23 cellular contexts compared by ENCODE assay signal in the genomic region with DNA sequence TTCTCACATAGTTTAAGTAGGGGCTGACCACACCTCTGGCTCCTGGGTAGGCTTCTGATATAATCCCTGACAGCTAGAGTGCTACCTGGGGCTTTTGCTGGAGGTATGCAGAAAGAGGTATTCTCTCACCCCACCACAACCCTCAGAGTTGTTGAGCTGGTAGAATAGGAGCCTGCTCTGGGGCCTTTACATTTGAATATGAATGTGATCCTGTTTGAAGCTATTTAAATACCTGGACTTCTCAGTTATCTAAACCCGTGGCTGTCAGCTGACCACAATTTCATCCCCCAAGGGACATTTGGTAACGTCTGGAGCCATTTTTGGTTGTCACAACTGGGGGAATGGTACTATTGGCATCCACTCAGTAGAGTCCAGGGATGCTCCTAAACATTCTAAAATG.
A peak's percentile ranks its signal among the peaks of the same experiment; 100 is the strongest.
DNase-seq lines count a peak whose midpoint lies in the region; ATAC-seq and TF ChIP-seq lines count a peak whose summit lies in the region.
"Had no signal": no experiment of that assay in that cellular context is flagged by ENCODE, and none has a peak within 500 bp of the region (broad histone marks: within the 10 kb centered on the region; RNA-seq: fewer than 3 reads in every experiment).

No MANE protein-coding gene starts in this region.

- no peak overlapping the region for H3K27ac ChIP-seq in MM.1S (ENCODE audit: low read length)
- no peak overlapping the region for H3K27ac ChIP-seq in CD4-positive, alpha-beta T cell (ENCODE audit: low read depth, low read length)
- H3K27ac ChIP-seq: Peyer's patch had no signal

- no peaks in the 10 kb centered on the region for H3K9me2 ChIP-seq in MM.1S (replicated peaks; ENCODE audit: insufficient read depth, low read length)

- H3K79me2 ChIP-seq in MM.1S (ENCODE audit: low read length) = no peaks in the 10 kb centered on the region

- no peak for TF ChIP-seq CTCF in MM.1S (IDR thresholded peaks at IDR 0.05; ENCODE audit: low read length)
- no peak for TF ChIP-seq CTCF in CD4-positive, alpha-beta T cell (IDR thresholded peaks at IDR 0.05)

- CTCF ChIA-PET in CD4-positive, alpha-beta T cell (lab: Charles Lee) = no interaction called here

- no peak overlapping the region for H3K4me2 ChIP-seq in MM.1S (ENCODE audit: low read depth, low read length)

- no peak overlapping the region for H3K4me3 ChIP-seq in NT2/D1 (ENCODE audit: insufficient read length, low read depth)
- no peak overlapping the region for H3K4me3 ChIP-seq in MM.1S (ENCODE audit: low read length)
- H3K4me3 ChIP-seq: Peyer's patch had no signal

- H3K9ac ChIP-seq in NT2/D1 (ENCODE audit: insufficient read length, low read depth) (no peak overlapping the region), MM.1S (ENCODE audit: low read length) (no peak overlapping the region)

- H3K27me3 Mint-ChIP-seq in CD4-positive, alpha-beta T cell = no peaks in the 10 kb centered on the region

- DNase-seq in ELF-1 (ENCODE audit: low read depth, low spot score) (peak; percentile 81), NT2/D1 (ENCODE audit: low read depth, low spot score) (peak; percentile 69), iPS DF 19.7 (ENCODE audit: low read depth, low spot score) (peak; percentile 60), islet precursor cell (peak; percentile 52), MM.1S (no peak), left colon (no peak)
- no peak for DNase-seq in CD4-positive, alpha-beta T cell
- DNase-seq: 8988T; ACHN; BE2C; GOT3; Karpas-422; MV-4-11; NCI-H1105; NCI-H1436 treated with DMSO at 0.1 percent for 48 hours; NCI-H187 treated with DMSO at 0.1 percent for 48 hours; NCI-H446; NCI-H524 treated with DMSO at 0.1 percent for 48 hours; NCI-H82; NK-92 treated with Interleukin-12 subunit alpha and Interleukin-12 subunit beta, amount 100 ng/mL, for 24 hours; Peyer's patch; SHP77 treated with DMSO at 0.1 percent for 48 hours had no signal

- no peak overlapping the region for H2AFZ ChIP-seq in MM.1S (ENCODE audit: low read length)

- H3K4me1 ChIP-seq in NT2/D1 (ENCODE audit: insufficient read depth, insufficient read length) (no peaks in the 10 kb centered on the region), MM.1S (ENCODE audit: low read length) (no peaks in the 10 kb centered on the region)
- H3K4me1 ChIP-seq: BE2C, Peyer's patch had no signal

- no peaks in the 10 kb centered on the region for H3K4me1 Mint-ChIP-seq in CD4-positive, alpha-beta T cell (ENCODE audit: low read depth)

- H3K9me3 ChIP-seq in NT2/D1 (ENCODE audit: insufficient read depth, low read length) = no peaks in the 10 kb centered on the region
- no peaks in the 10 kb centered on the region for H3K9me3 ChIP-seq in MM.1S (replicated peaks; ENCODE audit: insufficient read depth, low read length)
- no peaks in the 10 kb centered on the region for H3K9me3 ChIP-seq in CD4-positive, alpha-beta T cell (ENCODE audit: control insufficient read depth, low read length)
- H3K9me3 ChIP-seq: BE2C, Peyer's patch had no signal

- H3K27me3 ChIP-seq in NT2/D1 (ENCODE audit: insufficient read depth, insufficient read length) (no peaks in the 10 kb centered on the region), MM.1S (replicated peaks; ENCODE audit: insufficient read depth, low read length) (no peaks in the 10 kb centered on the region)
- H3K27me3 ChIP-seq in CD4-positive, alpha-beta T cell (ENCODE audit: control insufficient read depth, insufficient read depth, low read length) = no peaks in the 10 kb centered on the region
- H3K27me3 ChIP-seq: BE2C, Peyer's patch had no signal

- no peak overlapping the region for H3K4me3 Mint-ChIP-seq in CD4-positive, alpha-beta T cell

- POLR2A ChIA-PET in CD4-positive, alpha-beta T cell (lab: Charles Lee) = no interaction called here

- H3K36me3 ChIP-seq in NT2/D1 (ENCODE audit: insufficient read depth, insufficient read length, low read length) (no peaks in the 10 kb centered on the region), MM.1S (replicated peaks; ENCODE audit: insufficient read depth, low read length) (no peaks in the 10 kb centered on the region)
- H3K36me3 ChIP-seq: BE2C, Peyer's patch had no signal

- no peaks in the 10 kb centered on the region for H3K9me3 Mint-ChIP-seq in CD4-positive, alpha-beta T cell

- no peaks in the 10 kb centered on the region for H3K36me3 Mint-ChIP-seq in CD4-positive, alpha-beta T cell (ENCODE audit: low read depth)

- H3F3A ChIP-seq in MM.1S (ENCODE audit: insufficient read depth, low read length) = no peaks in the 10 kb centered on the region

- no peaks in the 10 kb centered on the region for H4K20me1 ChIP-seq in MM.1S (ENCODE audit: insufficient read depth, low read length)

- H3K27ac Mint-ChIP-seq in CD4-positive, alpha-beta T cell = no peak overlapping the region

- ATAC-seq in left colon = no peak
- ATAC-seq in CD4-positive, alpha-beta T cell (ENCODE audit: poor library complexity) = no peak
- ATAC-seq: HepG2 had no signal

- intact Hi-C loops in left colon (cut with DNase I, micrococcal nuclease) = no loop called here
- intact Hi-C loops in CD4-positive, alpha-beta T cell (cut with DNase I, micrococcal nuclease) = no loop called here

Comparison
In these comparisons a context has a peak if more than half of its experiments do, and no peak if none do; other contexts are left out.
1. DNase-seq: peak in ELF-1 (single experiment), NT2/D1 (single experiment), iPS DF 19.7 (single experiment) and islet precursor cell (single experiment); none in MM.1S (single experiment), left colon (0 of 2) and CD4-positive, alpha-beta T cell (0 of 10).